In the genomic region with DNA sequence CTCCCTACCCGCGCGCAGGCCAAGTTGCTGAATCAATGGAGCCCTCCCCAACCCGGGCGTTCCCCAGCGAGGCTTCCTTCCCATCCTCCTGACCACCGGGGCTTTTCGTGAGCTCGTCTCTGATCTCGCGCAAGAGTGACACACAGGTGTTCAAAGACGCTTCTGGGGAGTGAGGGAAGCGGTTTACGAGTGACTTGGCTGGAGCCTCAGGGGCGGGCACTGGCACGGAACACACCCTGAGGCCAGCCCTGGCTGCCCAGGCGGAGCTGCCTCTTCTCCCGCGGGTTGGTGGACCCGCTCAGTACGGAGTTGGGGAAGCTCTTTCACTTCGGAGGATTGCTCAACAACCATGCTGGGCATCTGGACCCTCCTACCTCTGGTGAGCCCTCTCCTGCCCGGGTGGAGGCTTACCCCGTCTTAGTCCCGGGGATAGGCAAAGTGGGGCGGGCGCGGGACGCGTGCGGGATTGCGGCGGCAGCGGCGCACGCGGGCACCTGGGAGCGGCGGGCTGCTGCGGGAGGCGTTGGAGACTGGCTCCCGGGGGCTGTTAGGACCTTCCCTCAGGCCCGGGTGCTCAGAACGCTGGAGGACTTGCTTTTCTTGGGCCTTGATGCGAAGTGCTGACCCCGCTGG, we compare ENCODE assay signal across 8 cellular contexts. TPM values are rescaled to one million over a fixed set of nuclear protein-coding genes. Genes with fewer than 3 reads are reported as not detected.
DNase-seq lines count a peak whose midpoint lies in the region; ATAC-seq, FAIRE-seq and TF ChIP-seq lines count a peak whose summit lies in the region.

A gene (plus strand): TSS at position 271 of the 633 bp plus-strand sequence. CDS start 79 bp downstream, at position 350.

- FAIRE-seq in D721Med (lab: Jason Lieb, UNC) = no peak
- FAIRE-seq in GM12878 (lab: Jason Lieb, UNC) = peak; percentile 64

- peaks cover 36% of the 10 kb centered on the region for H3K27me3 ChIP-seq in HUES64 (ENCODE audit: insufficient read depth, low read length)
- H3K27me3 ChIP-seq in GM12878 (replicated peaks in 1 of 2; ENCODE audit: control insufficient read depth in 2 of 2, insufficient read depth in 2 of 2, low read length in 1 of 2) = no peaks in the 10 kb centered on the region
- peaks cover 20% of the 10 kb centered on the region for H3K27me3 ChIP-seq in iPS-15b (ENCODE audit: control insufficient read depth, insufficient read depth, low read length)

- in situ Hi-C loops in GM12878 (cut with MboI) = no loop called here

- POLR2A ChIA-PET in GM12878 (lab: Charles Lee) = interaction anchor here (0.6 to 4.7 kb wide), 17 partner anchors 8 to 410 kb away, joined by 3 to 27 read pairs (median 6); no protein-coding TSS in a partner anchor

- peak; percentile 18 for DNase-seq in D721Med (ENCODE audit: insufficient read length, low spot score)
- DNase-seq in T1000 (lab: John Stamatoyannopoulos, UW) = peak; percentile 56
- DNase-seq in GM12878 (ENCODE audit: low read depth, low spot score) = peak; percentile 80
- no peak for DNase-seq in NCI-H2029 (lab: John Stamatoyannopoulos, UW)

- ATAC-seq in GM21423 (IDR thresholded peaks at IDR 0.05; ENCODE audit: unreplicated experiment) (peak; percentile 62), GM12878 (peak; percentile 75)

- CTCF ChIA-PET in GM12878 (lab: Yijun Ruan, JAX) = interaction anchor here (0.6 to 10.6 kb wide), 18 partner anchors 9 to 379 kb away, joined by 3 to 250 read pairs (median 6); no protein-coding TSS in a partner anchor

- TF ChIP-seq POLR2A in GM12878 (IDR thresholded peaks at IDR 0.05; ENCODE audit: low read depth, low read length) = peak; percentile 86

- TF ChIP-seq RAD21 in GM12878 (IDR thresholded peaks at IDR 0.05; ENCODE audit: insufficient read depth, low read depth, low read length) = no peak

- H3K9me3 ChIP-seq in HUES64 (ENCODE audit: insufficient read depth, low read depth, low read length) = no peaks in the 10 kb centered on the region
- H3K9me3 ChIP-seq in GM12878 (replicated peaks; ENCODE audit: control insufficient read depth, insufficient read depth, low read length) = no peaks in the 10 kb centered on the region
- H3K9me3 ChIP-seq in iPS-15b (ENCODE audit: control insufficient read depth, insufficient read depth, low read length) = no peaks in the 10 kb centered on the region

- peak in 1 of 2 experiments; percentile 32; a peak in 1 of 4 replicates for TF ChIP-seq EP300 in GM12878 (IDR thresholded peaks at IDR 0.05; ENCODE audit: borderline replicate concordance in 1 of 2, control insufficient read depth in 1 of 2, low read depth in 2 of 2, low read length in 2 of 2)

- SMC1A ChIA-PET in GM12878 (lab: Charles Lee; ENCODE audit: uncharacterized antibody, unreplicated experiment) = interaction anchor here (0.6 to 8.7 kb wide), 19 partner anchors 9 to 341 kb away, joined by 3 to 114 read pairs (median 6); no protein-coding TSS in a partner anchor

- RAD21 ChIA-PET in GM12878 (lab: Charles Lee; ENCODE audit: unreplicated experiment) = interaction anchor here (0.6 to 9.1 kb wide), 24 partner anchors 9 to 261 kb away, joined by 3 to 66 read pairs (median 4); a partner anchor contains a TSS

- under 1% methylated on average over 46 of the region's 46 CpGs for WGBS in HUES64
- under 1% methylated on average over 45 of the region's 46 CpGs for WGBS in GM12878 (ENCODE audit: insufficient coverage, insufficient replicate concordance, low lambda C conversion rate, missing lambda C conversion rate)

- H3K9ac ChIP-seq in HUES64 (ENCODE audit: low read depth, low read length) (peak within 1 kb of the TSS; percentile 67), GM12878 (ENCODE audit: control insufficient read depth, insufficient read depth, low read length) (peak within 1 kb of the TSS; percentile 98), iPS-15b (ENCODE audit: low read depth, low read length) (peak within 1 kb of the TSS; percentile 77)

- peak within 1 kb of the TSS; percentile 81 for H3K4me3 ChIP-seq in HUES64 (ENCODE audit: low read length)
- peak within 1 kb of the TSS; percentile 83 for H3K4me3 ChIP-seq in GM12878
- peak within 1 kb of the TSS; percentile 82 for H3K4me3 ChIP-seq in iPS-15b (ENCODE audit: low read depth, low read length)
- H3K4me3 ChIP-seq in skin epidermis = peak within 1 kb of the TSS; percentile 59 to 86 (median 78)

- peaks cover 70% of the 10 kb centered on the region for H3K79me2 ChIP-seq in GM12878 (ENCODE audit: control insufficient read depth, insufficient read depth, low read length)

- peak within 1 kb of the TSS; percentile 56 for H3K27ac ChIP-seq in HUES64 (ENCODE audit: low read depth, low read length)
- H3K27ac ChIP-seq in GM12878 (ENCODE audit: control insufficient read depth, insufficient read depth) = peak within 1 kb of the TSS; percentile 98
- peak within 1 kb of the TSS; percentile 83 to 99 (median 96) for H3K27ac ChIP-seq in skin epidermis

- intact Hi-C loops in GM12878 (cut with micrococcal nuclease; ENCODE audit: unreplicated experiment) = loop anchor here (2.0 to 10.0 kb wide), 3 partner anchors 108 to 404 kb away; a partner anchor contains a TSS

- H3K4me2 ChIP-seq in GM12878 (ENCODE audit: control insufficient read depth, insufficient read depth) = peak within 1 kb of the TSS; percentile 92

- H3K36me3 ChIP-seq in HUES64 (ENCODE audit: insufficient read depth, low read length) = no peaks in the 10 kb centered on the region
- no peaks in the 10 kb centered on the region for H3K36me3 ChIP-seq in GM12878 (ENCODE audit: control insufficient read depth in 2 of 2, insufficient read depth in 2 of 2, low read length in 1 of 2)
- H3K36me3 ChIP-seq in iPS-15b (ENCODE audit: control insufficient read depth, insufficient read depth, low read length) = no peaks in the 10 kb centered on the region

- no peaks in the 10 kb centered on the region for H4K20me1 ChIP-seq in GM12878 (ENCODE audit: control insufficient read depth, insufficient read depth)

- no TSS peak for BruUV-seq in GM12878 (replicated peaks; lab: Mats Ljungman, UMichigan)

- TF ChIP-seq CTCF in D721Med (IDR thresholded peaks at IDR 0.05; ENCODE audit: insufficient read depth, missing control alignments) (no peak), GM12878 (IDR thresholded peaks at IDR 0.05 in 2 of 3, conservative IDR thresholded peaks at IDR 0.05 in 1 of 3; ENCODE audit: control insufficient read depth in 2 of 3, extremely low read depth in 1 of 3, insufficient read depth in 1 of 3, low read depth in 3 of 3, low read length in 3 of 3) (no peak)

- H3K4me1 ChIP-seq in HUES64 (ENCODE audit: insufficient read depth, low read length) (peaks cover 27% of the 10 kb centered on the region), GM12878 (ENCODE audit: control insufficient read depth, insufficient read depth, low read length) (peaks cover 14% of the 10 kb centered on the region), iPS-15b (ENCODE audit: control insufficient read depth, insufficient read depth, low read length) (peaks cover 7% of the 10 kb centered on the region)

- H2AFZ ChIP-seq in GM12878 (ENCODE audit: control insufficient read depth, low read depth, low read length) = peak within 1 kb of the TSS; percentile 77

TF ChIP-seq in GM12878, 131 proteins besides CTCF, POLR2A, EP300 and RAD21 (continues in another document):
- TF ChIP-seq PAX8 (IDR thresholded peaks at IDR 0.05) (no peak), TAF1 (IDR thresholded peaks at IDR 0.05; ENCODE audit: borderline replicate concordance, low read depth, low read length) (peak; percentile 84), NR2F1 (conservative IDR thresholded peaks at IDR 0.05) (no peak)
- TF ChIP-seq, protein P1, sequence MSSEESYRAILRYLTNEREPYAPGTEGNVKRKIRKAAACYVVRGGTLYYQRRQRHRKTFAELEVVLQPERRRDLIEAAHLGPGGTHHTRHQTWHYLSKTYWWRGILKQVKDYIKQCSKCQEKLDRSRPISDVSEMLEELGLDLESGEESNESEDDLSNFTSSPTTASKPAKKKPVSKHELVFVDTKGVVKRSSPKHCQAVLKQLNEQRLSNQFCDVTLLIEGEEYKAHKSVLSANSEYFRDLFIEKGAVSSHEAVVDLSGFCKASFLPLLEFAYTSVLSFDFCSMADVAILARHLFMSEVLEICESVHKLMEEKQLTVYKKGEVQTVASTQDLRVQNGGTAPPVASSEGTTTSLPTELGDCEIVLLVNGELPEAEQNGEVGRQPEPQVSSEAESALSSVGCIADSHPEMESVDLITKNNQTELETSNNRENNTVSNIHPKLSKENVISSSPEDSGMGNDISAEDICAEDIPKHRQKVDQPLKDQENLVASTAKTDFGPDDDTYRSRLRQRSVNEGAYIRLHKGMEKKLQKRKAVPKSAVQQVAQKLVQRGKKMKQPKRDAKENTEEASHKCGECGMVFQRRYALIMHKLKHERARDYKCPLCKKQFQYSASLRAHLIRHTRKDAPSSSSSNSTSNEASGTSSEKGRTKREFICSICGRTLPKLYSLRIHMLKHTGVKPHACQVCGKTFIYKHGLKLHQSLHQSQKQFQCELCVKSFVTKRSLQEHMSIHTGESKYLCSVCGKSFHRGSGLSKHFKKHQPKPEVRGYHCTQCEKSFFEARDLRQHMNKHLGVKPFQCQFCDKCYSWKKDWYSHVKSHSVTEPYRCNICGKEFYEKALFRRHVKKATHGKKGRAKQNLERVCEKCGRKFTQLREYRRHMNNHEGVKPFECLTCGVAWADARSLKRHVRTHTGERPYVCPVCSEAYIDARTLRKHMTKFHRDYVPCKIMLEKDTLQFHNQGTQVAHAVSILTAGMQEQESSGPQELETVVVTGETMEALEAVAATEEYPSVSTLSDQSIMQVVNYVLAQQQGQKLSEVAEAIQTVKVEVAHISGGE (CRISPR knock-in tag; IDR thresholded peaks at IDR 0.05) = no peak; the same call in 1 of the 2 replicates

RNA-seq across cellular contexts. Expression of the gene that starts here (rescaled TPM):
- 5.0 TPM for polyA plus RNA-seq in HUES64 (2013, experiment 1 of 2)
- polyA plus RNA-seq in HUES64 (2013, experiment 2 of 2) = 4.3 TPM
- 387 and 393 TPM in 2 replicates for total RNA-seq in GM12878 (2013; cell fraction: nucleolus; rRNA removed)
- 70.0 and 85.3 TPM in 2 replicates for total RNA-seq in GM12878 (2014; rRNA removed)
- total RNA-seq in GM12878 (2014; rRNA removed; fragmentation: Illumina TruSeq; extraction: Trizol) = 78.2 and 82.0 TPM in 2 replicates
- 61.1 and 62.9 TPM in 2 replicates for total RNA-seq in GM12878 (2021)
- polyA plus RNA-seq in GM12878 (2011; ENCODE audit: low read depth) = 25.2 TPM
- 147 and 217 TPM in 2 replicates for polyA plus RNA-seq in GM12878 (2011; rRNA removed)
- 63.3 and 70.5 TPM in 2 replicates for polyA plus RNA-seq in GM12878 (2011; cell fraction: cytosol; rRNA removed)
- 80.6 and 126 TPM in 2 replicates for polyA plus RNA-seq in GM12878 (2011; cell fraction: nucleus; rRNA removed)
- 42.9 and 53.2 TPM in 2 replicates for polyA plus RNA-seq in GM12878 (2012)
- 89.8 and 117 TPM in 2 replicates for polyA plus RNA-seq in GM12878 (2014; fragmentation: Illumina TruSeq; extraction: Trizol)
- 10 to 100 TPM; 50.1 to 54.9 TPM for polyA plus RNA-seq in GM12878 (2014; fragmentation: Nextera tagmentation; extraction: Ambion mirVana)
- 46.4 and 55.8 TPM in 2 replicates for polyA plus RNA-seq in GM12878 (2014; rRNA removed)
- 10 to 100 TPM; 69.9 to 73.7 TPM for polyA plus RNA-seq in GM12878 (2016; fragmentation: Nextera tagmentation; extraction: Ambion mirVana)
- polyA minus RNA-seq in GM12878 (2011; rRNA and poly(A)+ RNA removed) = 125 and 188 TPM in 2 replicates
- polyA minus RNA-seq in GM12878 (2011; cell fraction: cytosol; rRNA and poly(A)+ RNA removed) = 40.6 and 46.1 TPM in 2 replicates
- 104 and 109 TPM in 2 replicates for polyA minus RNA-seq in GM12878 (2011; cell fraction: nucleus; rRNA and poly(A)+ RNA removed)
